16 cellular contexts compared by ENCODE assay signal in the genomic region with DNA sequence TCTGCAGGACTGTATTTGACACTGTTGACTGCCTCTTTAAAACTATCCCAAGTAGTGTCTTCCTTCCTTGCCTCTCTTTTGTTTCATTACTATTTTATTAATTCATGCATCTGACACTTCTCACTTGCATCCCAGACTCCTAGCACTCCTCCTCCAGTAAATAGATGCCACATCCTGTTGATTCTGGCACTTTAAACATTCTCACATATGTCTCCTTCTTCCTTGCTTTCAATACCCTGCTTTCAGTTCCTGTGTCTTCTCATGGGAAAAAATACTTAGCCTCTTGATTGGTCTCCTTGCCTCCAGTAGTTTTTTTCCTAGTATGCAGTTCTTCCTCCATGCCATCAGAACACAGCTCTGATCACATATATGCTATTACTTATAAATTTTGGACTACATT. TPM values are rescaled to one million over a fixed set of nuclear protein-coding genes. Genes with fewer than 3 reads are reported as not detected.
DNase-seq lines count a peak whose midpoint lies in the region; ATAC-seq and TF ChIP-seq lines count a peak whose summit lies in the region.
"Had no signal": no experiment of that assay in that cellular context is flagged by ENCODE, and none has a peak within 500 bp of the region (broad histone marks: within the 10 kb centered on the region; RNA-seq: fewer than 3 reads in every experiment).

No MANE protein-coding gene starts in this region.

- H3K36me3 ChIP-seq in hepatocyte (replicated peaks; ENCODE audit: insufficient read depth, low read depth), result no peaks in the 10 kb centered on the region
- no peaks in the 10 kb centered on the region for H3K36me3 ChIP-seq in CD8-positive, alpha-beta memory T cell (ENCODE audit: insufficient read depth, low read length)
- H3K36me3 ChIP-seq: BLaER1 treated with 17β-estradiol and CSF1 and Interleukin-3, amounts not matched to agents 10 nM and 100 nM had no signal

- no peaks in the 10 kb centered on the region for H3K27me3 ChIP-seq in hepatocyte
- H3K27me3 ChIP-seq in CD8-positive, alpha-beta memory T cell (ENCODE audit: insufficient read depth, low read length, poor library complexity, severe bottlenecking), result no peaks in the 10 kb centered on the region

- H4K20me1 ChIP-seq in hepatocyte (ENCODE audit: insufficient read depth, poor library complexity, severe bottlenecking), result no peaks in the 10 kb centered on the region
- H4K20me1 ChIP-seq: BLaER1 treated with 17β-estradiol and CSF1 and Interleukin-3, amounts not matched to agents 10 nM and 100 nM had no signal

- CTCF ChIA-PET in CD8-positive, alpha-beta memory T cell (lab: Charles Lee), result no interaction called here

- no peaks in the 10 kb centered on the region for H3K36me3 Mint-ChIP-seq in activated T-cell treated with anti-CD3 and anti-CD28 coated beads, Interleukin-2, amount 50 U/mL, for 72 hours (ENCODE audit: insufficient read depth in 2 of 2)
- H3K36me3 Mint-ChIP-seq in CD8-positive, alpha-beta memory T cell, result no peaks in the 10 kb centered on the region

- no peaks in the 10 kb centered on the region for H3K4me1 ChIP-seq in hepatocyte (ENCODE audit: insufficient read depth)
- no peaks in the 10 kb centered on the region for H3K4me1 ChIP-seq in CD8-positive, alpha-beta memory T cell (ENCODE audit: insufficient read depth, low read length)
- H3K4me1 ChIP-seq: BLaER1 treated with 17β-estradiol and CSF1 and Interleukin-3, amounts not matched to agents 10 nM and 100 nM had no signal

- no peak overlapping the region for H3K27ac ChIP-seq in hepatocyte
- H3K27ac ChIP-seq in CD8-positive, alpha-beta memory T cell (ENCODE audit: low read depth, low read length), result no peak overlapping the region
- H3K27ac ChIP-seq: 22Rv1; BLaER1 treated with 17β-estradiol and CSF1 and Interleukin-3, amounts not matched to agents 10 nM and 100 nM; GM23248 had no signal

- H3K4me3 ChIP-seq in hepatocyte, result no peak overlapping the region
- H3K4me3 ChIP-seq in CD8-positive, alpha-beta memory T cell (ENCODE audit: low read length), result no peak overlapping the region
- H3K4me3 ChIP-seq: BLaER1 treated with 17β-estradiol and CSF1 and Interleukin-3, amounts not matched to agents 10 nM and 100 nM; GM23248; K562 had no signal

- peak overlapping the region; percentile 16 for H3K27ac Mint-ChIP-seq in activated T-cell treated with anti-CD3 and anti-CD28 coated beads, Interleukin-2, amount 50 U/mL, for 72 hours
- no peak overlapping the region for H3K27ac Mint-ChIP-seq in CD8-positive, alpha-beta memory T cell
- H3K27ac Mint-ChIP-seq: CD4-positive, alpha-beta T cell had no signal

- H3K4me2 ChIP-seq in hepatocyte, result peak overlapping the region; percentile 83
- H3K4me2 ChIP-seq: BLaER1 treated with 17β-estradiol and CSF1 and Interleukin-3, amounts not matched to agents 10 nM and 100 nM had no signal

- POLR2A ChIA-PET in CD8-positive, alpha-beta memory T cell (lab: Charles Lee), result no interaction called here

- no peak overlapping the region for H2AFZ ChIP-seq in hepatocyte
- H2AFZ ChIP-seq: GM23248 had no signal

- H3K4me1 Mint-ChIP-seq in activated T-cell treated with anti-CD3 and anti-CD28 coated beads, Interleukin-2, amount 50 U/mL, for 72 hours (ENCODE audit: low read depth), result no peaks in the 10 kb centered on the region
- peaks cover 0 to 4% (median 0%) of the 10 kb centered on the region in 3 donors for H3K4me1 Mint-ChIP-seq in CD8-positive, alpha-beta memory T cell

- peaks cover 55% of the 10 kb centered on the region for H3K27me3 Mint-ChIP-seq in activated T-cell treated with anti-CD3 and anti-CD28 coated beads, Interleukin-2, amount 50 U/mL, for 72 hours (ENCODE audit: low read depth)
- peaks cover 13 to 18% of the 10 kb centered on the region in 2 donors for H3K27me3 Mint-ChIP-seq in CD8-positive, alpha-beta memory T cell

- no peak for ATAC-seq in activated T-cell treated with anti-CD3 and anti-CD28 coated beads, Interleukin-2, amount 50 U/mL, for 72 hours (replicated peaks in 1 of 2)
- ATAC-seq: HCT116, K562 had no signal

- H3K9me2 ChIP-seq in hepatocyte (replicated peaks; ENCODE audit: insufficient read depth), result no peaks in the 10 kb centered on the region

- peaks cover 37% of the 10 kb centered on the region for H3K79me2 ChIP-seq in hepatocyte

- H3K4me3 Mint-ChIP-seq in activated T-cell treated with anti-CD3 and anti-CD28 coated beads, Interleukin-2, amount 50 U/mL, for 72 hours, result no peak overlapping the region
- no peak overlapping the region for H3K4me3 Mint-ChIP-seq in CD8-positive, alpha-beta memory T cell
- H3K4me3 Mint-ChIP-seq: CD4-positive, alpha-beta T cell had no signal

- no peaks in the 10 kb centered on the region for H3K9me3 Mint-ChIP-seq in activated T-cell treated with anti-CD3 and anti-CD28 coated beads, Interleukin-2, amount 50 U/mL, for 72 hours
- H3K9me3 Mint-ChIP-seq in CD8-positive, alpha-beta memory T cell, result no peaks in the 10 kb centered on the region
- H3K9me3 Mint-ChIP-seq: CD4-positive, alpha-beta T cell had no signal

- no peak for TF ChIP-seq CTCF in hepatocyte (IDR thresholded peaks at IDR 0.05; ENCODE audit: poor library complexity)

- no peaks in the 10 kb centered on the region for H3K9me3 ChIP-seq in hepatocyte (ENCODE audit: low read depth)
- no peaks in the 10 kb centered on the region for H3K9me3 ChIP-seq in CD8-positive, alpha-beta memory T cell (ENCODE audit: low read length)

- no peak for DNase-seq in activated T-cell treated with anti-CD3 and anti-CD28 coated beads, Interleukin-2, amount 50 U/mL, for 72 hours
- no peak for DNase-seq in activated T-cell treated with anti-CD3 and anti-CD28 coated beads for 4 hours
- DNase-seq in hepatocyte (ENCODE audit: low spot score), result no peak
- no peak for DNase-seq in activated CD4-positive, alpha-beta T cell treated with anti-CD3 and anti-CD28 coated beads for 4 hours
- no peak for DNase-seq in CD8-positive, alpha-beta memory T cell
- no peak for DNase-seq in 8988T
- DNase-seq: ACHN; CD4-positive, alpha-beta T cell; COR-L47; DMS 273 treated with DMSO at 0.1 percent for 48 hours; GM23248 had no signal

TF ChIP-seq in PFSK-1, 5 proteins besides CTCF, POLR2A, EP300 and RAD21:
- TF ChIP-seq, protein P1, sequence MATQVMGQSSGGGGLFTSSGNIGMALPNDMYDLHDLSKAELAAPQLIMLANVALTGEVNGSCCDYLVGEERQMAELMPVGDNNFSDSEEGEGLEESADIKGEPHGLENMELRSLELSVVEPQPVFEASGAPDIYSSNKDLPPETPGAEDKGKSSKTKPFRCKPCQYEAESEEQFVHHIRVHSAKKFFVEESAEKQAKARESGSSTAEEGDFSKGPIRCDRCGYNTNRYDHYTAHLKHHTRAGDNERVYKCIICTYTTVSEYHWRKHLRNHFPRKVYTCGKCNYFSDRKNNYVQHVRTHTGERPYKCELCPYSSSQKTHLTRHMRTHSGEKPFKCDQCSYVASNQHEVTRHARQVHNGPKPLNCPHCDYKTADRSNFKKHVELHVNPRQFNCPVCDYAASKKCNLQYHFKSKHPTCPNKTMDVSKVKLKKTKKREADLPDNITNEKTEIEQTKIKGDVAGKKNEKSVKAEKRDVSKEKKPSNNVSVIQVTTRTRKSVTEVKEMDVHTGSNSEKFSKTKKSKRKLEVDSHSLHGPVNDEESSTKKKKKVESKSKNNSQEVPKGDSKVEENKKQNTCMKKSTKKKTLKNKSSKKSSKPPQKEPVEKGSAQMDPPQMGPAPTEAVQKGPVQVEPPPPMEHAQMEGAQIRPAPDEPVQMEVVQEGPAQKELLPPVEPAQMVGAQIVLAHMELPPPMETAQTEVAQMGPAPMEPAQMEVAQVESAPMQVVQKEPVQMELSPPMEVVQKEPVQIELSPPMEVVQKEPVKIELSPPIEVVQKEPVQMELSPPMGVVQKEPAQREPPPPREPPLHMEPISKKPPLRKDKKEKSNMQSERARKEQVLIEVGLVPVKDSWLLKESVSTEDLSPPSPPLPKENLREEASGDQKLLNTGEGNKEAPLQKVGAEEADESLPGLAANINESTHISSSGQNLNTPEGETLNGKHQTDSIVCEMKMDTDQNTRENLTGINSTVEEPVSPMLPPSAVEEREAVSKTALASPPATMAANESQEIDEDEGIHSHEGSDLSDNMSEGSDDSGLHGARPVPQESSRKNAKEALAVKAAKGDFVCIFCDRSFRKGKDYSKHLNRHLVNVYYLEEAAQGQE (IDR thresholded peaks at IDR 0.05; ENCODE audit: insufficient read depth in 1 of 2, low read depth in 2 of 2, low read length in 2 of 2), result peak in 1 of 2 experiments; percentile 36; a peak in 1 of 4 replicates
- TF ChIP-seq TAF1 (IDR thresholded peaks at IDR 0.05; ENCODE audit: borderline replicate concordance, insufficient read depth, low read length), result no peak
- TF ChIP-seq SIN3A (IDR thresholded peaks at IDR 0.05; ENCODE audit: borderline replicate concordance, insufficient read depth, low read length), result peak; percentile 62; the same call in 1 of the 2 replicates
- peak; percentile 14; the same call in 1 of the 2 replicates for TF ChIP-seq POLR2AphosphoS5 (IDR thresholded peaks at IDR 0.05; ENCODE audit: low read depth, low read length)
- TF ChIP-seq FOXP2 (optimal IDR thresholded peaks at IDR 0.05; ENCODE audit: borderline replicate concordance, extremely low read depth, extremely low read length, insufficient read depth), result peak; percentile 59

RNA-seq across cellular contexts. Expression of a gene that starts 5.1 kb away (rescaled TPM):
- total RNA-seq in activated T-cell treated with anti-CD3 and anti-CD28 coated beads, Interleukin-2, amount 50 U/mL, for 72 hours, result not detected
- 121 TPM for polyA plus RNA-seq in PFSK-1 (2012; ENCODE audit: insufficient read length, low read depth)
- total RNA-seq in hepatocyte, result 95.0 and 101 TPM in 2 replicates
- polyA plus RNA-seq in hepatocyte, result 39.2 and 58.0 TPM in 2 replicates
- total RNA-seq in CD8-positive, alpha-beta memory T cell, result not detected
- polyA plus RNA-seq in CD8-positive, alpha-beta memory T cell, result not detected
- total RNA-seq: CD4-positive, alpha-beta T cell had no signal
- polyA plus RNA-seq: K562 had no signal

Comparison
In these comparisons a context has a peak if more than half of its experiments do, and no peak if none do; other contexts are left out.
1. RNA of a gene that starts 5.1 kb away (total RNA-seq): 95.0 to 101 TPM in hepatocyte; not detected in CD8-positive, alpha-beta memory T cell and not detected in activated T-cell treated with anti-CD3 and anti-CD28 coated beads, Interleukin-2, amount 50 U/mL, for 72 hours; every median in the first group is over 10 times any median in the second.